Comparison of ENCODE assay signal across 23 cellular contexts in the genomic region with DNA sequence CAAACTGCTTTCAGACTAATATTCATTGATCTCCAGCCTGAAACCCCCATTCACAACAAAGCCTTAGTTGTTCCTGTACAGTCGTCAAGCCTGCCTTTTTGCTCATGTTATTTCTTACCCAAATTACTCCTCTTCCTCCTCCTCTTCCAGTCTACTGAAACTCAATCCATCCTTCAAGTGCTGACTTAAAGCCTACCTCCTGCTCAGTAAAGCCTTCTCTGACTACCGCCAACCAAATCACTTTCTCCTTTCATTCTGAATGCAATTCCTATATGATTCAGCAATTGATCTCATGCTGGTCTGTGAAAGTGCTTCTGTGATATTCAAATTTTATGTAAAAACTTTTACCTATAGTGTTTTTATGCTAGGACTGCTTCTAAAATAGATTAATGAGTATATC. TPM values are rescaled to one million over a fixed set of nuclear protein-coding genes. Genes with fewer than 3 reads are reported as not detected.
DNase-seq lines count a peak whose midpoint lies in the region; ATAC-seq and TF ChIP-seq lines count a peak whose summit lies in the region.
"Had no signal": no experiment of that assay in that cellular context is flagged by ENCODE, and none has a peak within 500 bp of the region (broad histone marks: within the 10 kb centered on the region; RNA-seq: fewer than 3 reads in every experiment).

No MANE protein-coding gene starts in this region.

- no peak overlapping the region for H3T11ph ChIP-seq in H9 (ENCODE audit: low read length)

- H3K4me3 Mint-ChIP-seq in activated naive CD4-positive, alpha-beta T cell treated with anti-CD3 and anti-CD28 coated beads, Interleukin-2, amount 10 ng/mL, durations not matched to agents 7 days and 5 days: no peak overlapping the region
- H3K4me3 Mint-ChIP-seq in H9: no peak overlapping the region; a peak in 1 of 5 replicates
- H3K4me3 Mint-ChIP-seq in activated T-helper 2 cell treated with anti-CD3 and anti-CD28 coated beads, Interferon-gamma antibody, Interleukin-2, Interleukin-4, amounts not matched to agents 10 μg/mL and 5 μg/mL and 100 μg/mL, durations not matched to agents 14 hours and 24 hours and 36 hours (ENCODE audit: low read depth): no peak overlapping the region
- H3K4me3 Mint-ChIP-seq: CD4-positive, CD25-positive, alpha-beta regulatory T cell had no signal

- intact Hi-C loops in activated T-helper 2 cell treated with anti-CD3 and anti-CD28 coated beads, Interferon-gamma antibody, Interleukin-2, Interleukin-4, amounts not matched to agents 10 μg/mL and 5 μg/mL and 100 μg/mL, durations not matched to agents 14 hours and 24 hours and 36 hours (cut with micrococcal nuclease): no loop called here

- H3K18ac ChIP-seq in H9 (ENCODE audit: insufficient read length, low read depth, low read length): no peak overlapping the region

- no peak overlapping the region for H3K23ac ChIP-seq in H9 (ENCODE audit: insufficient read length, low read depth, low read length)

- no peak overlapping the region for H2BK20ac ChIP-seq in H9 (ENCODE audit: low read depth, low read length, poor library complexity, severe bottlenecking)

- H3K4ac ChIP-seq in H9 (ENCODE audit: low read depth, low read length): no peak overlapping the region

- no peak for DNase-seq in activated naive CD4-positive, alpha-beta T cell treated with anti-CD3 and anti-CD28 coated beads, Interleukin-2, amount 50 U/mL, for 72 hours (ENCODE audit: low spot score in 2 of 2)
- no peak for DNase-seq in activated naive CD4-positive, alpha-beta T cell treated with anti-CD3 and anti-CD28 coated beads, Interleukin-2, amount 10 ng/mL, durations not matched to agents 7 days and 5 days
- DNase-seq in H9: no peak
- no peak for DNase-seq in activated T-helper 2 cell treated with anti-CD3 and anti-CD28 coated beads, Interferon-gamma antibody, Interleukin-2, Interleukin-4, amounts not matched to agents 10 μg/mL and 5 μg/mL and 100 μg/mL, durations not matched to agents 14 hours and 24 hours and 36 hours (ENCODE audit: low spot score)
- DNase-seq: CD4-positive, CD25-positive, alpha-beta regulatory T cell; DMS53; Kasumi-1; MV-4-11; NCI-H1105; NCI-H1436 treated with DMSO at 0.1 percent for 48 hours; NCI-H1930; NCI-H2107; NCI-H446; NCI-H526; NCI-H82; NK-92 treated with Interleukin-12 subunit alpha and Interleukin-12 subunit beta, amount 100 ng/mL, for 24 hours; PC-3; SK-N-SH had no signal

- no peak overlapping the region for H4K91ac ChIP-seq in H9 (ENCODE audit: insufficient read length, low read depth, low read length)

- no peak overlapping the region for H3K56ac ChIP-seq in H9 (ENCODE audit: insufficient read length, low read depth, low read length)

- H4K8ac ChIP-seq in H9 (replicated peaks; ENCODE audit: insufficient read length, low read depth, low read length): no peak overlapping the region

- no peak overlapping the region for H2BK120ac ChIP-seq in H9 (ENCODE audit: low read depth, low read length, poor library complexity, severe bottlenecking)

- H3K27me3 Mint-ChIP-seq in activated naive CD4-positive, alpha-beta T cell treated with anti-CD3 and anti-CD28 coated beads, Interleukin-2, amount 10 ng/mL, durations not matched to agents 7 days and 5 days: no peaks in the 10 kb centered on the region
- H3K27me3 Mint-ChIP-seq in H9 (ENCODE audit: low read depth): no peaks in the 10 kb centered on the region
- no peaks in the 10 kb centered on the region for H3K27me3 Mint-ChIP-seq in activated T-helper 2 cell treated with anti-CD3 and anti-CD28 coated beads, Interferon-gamma antibody, Interleukin-2, Interleukin-4, amounts not matched to agents 10 μg/mL and 5 μg/mL and 100 μg/mL, durations not matched to agents 14 hours and 24 hours and 36 hours (ENCODE audit: low read depth)
- H3K27me3 Mint-ChIP-seq: CD4-positive, CD25-positive, alpha-beta regulatory T cell had no signal

- no peaks in the 10 kb centered on the region for H3K79me2 ChIP-seq in H9 (ENCODE audit: insufficient read depth, low read length)

- H2BK12ac ChIP-seq in H9 (ENCODE audit: insufficient read length, low read depth, low read length): no peak overlapping the region

- no peak overlapping the region for H3K9ac ChIP-seq in H9 (ENCODE audit: extremely low read depth, insufficient read length, low read length)
- H3K9ac ChIP-seq: BLaER1, SK-N-SH had no signal

- no peak overlapping the region for H3K27ac Mint-ChIP-seq in activated naive CD4-positive, alpha-beta T cell treated with anti-CD3 and anti-CD28 coated beads, Interleukin-2, amount 50 U/mL, for 72 hours
- no peak overlapping the region for H3K27ac Mint-ChIP-seq in activated naive CD4-positive, alpha-beta T cell treated with anti-CD3 and anti-CD28 coated beads, Interleukin-2, amount 10 ng/mL, durations not matched to agents 7 days and 5 days
- peak overlapping the region in 2 of 3 experiments; percentile 5 to 9; a peak in 3 of 7 replicates for H3K27ac Mint-ChIP-seq in H9
- peak overlapping the region; percentile 10 for H3K27ac Mint-ChIP-seq in activated T-helper 2 cell treated with anti-CD3 and anti-CD28 coated beads, Interferon-gamma antibody, Interleukin-2, Interleukin-4, amounts not matched to agents 10 μg/mL and 5 μg/mL and 100 μg/mL, durations not matched to agents 14 hours and 24 hours and 36 hours
- H3K27ac Mint-ChIP-seq: CD4-positive, CD25-positive, alpha-beta regulatory T cell had no signal

- no peak overlapping the region for H2BK15ac ChIP-seq in H9 (ENCODE audit: low read depth, low read length)

- no peak overlapping the region for H3K4me2 ChIP-seq in H9 (ENCODE audit: insufficient read depth, insufficient read length, low read length)
- H3K4me2 ChIP-seq: BLaER1, SK-N-SH had no signal

- H4K5ac ChIP-seq in H9 (ENCODE audit: insufficient read length, low read depth, low read length): no peak overlapping the region

- H4K20me1 ChIP-seq in H9 (ENCODE audit: control insufficient read depth, insufficient read depth, insufficient read length): no peaks in the 10 kb centered on the region
- H4K20me1 ChIP-seq: BLaER1 had no signal

- H3K4me1 Mint-ChIP-seq in activated naive CD4-positive, alpha-beta T cell treated with anti-CD3 and anti-CD28 coated beads, Interleukin-2, amount 10 ng/mL, durations not matched to agents 7 days and 5 days: no peaks in the 10 kb centered on the region
- peaks cover 7 to 9% of the 10 kb centered on the region in 2 experiments; a peak in 3 of 4 replicates for H3K4me1 Mint-ChIP-seq in H9
- H3K4me1 Mint-ChIP-seq in activated T-helper 2 cell treated with anti-CD3 and anti-CD28 coated beads, Interferon-gamma antibody, Interleukin-2, Interleukin-4, amounts not matched to agents 10 μg/mL and 5 μg/mL and 100 μg/mL, durations not matched to agents 14 hours and 24 hours and 36 hours (ENCODE audit: low read depth): peaks cover 4% of the 10 kb centered on the region

- H2AK5ac ChIP-seq in H9 (ENCODE audit: insufficient read length, low read length): no peak overlapping the region

- ATAC-seq in activated naive CD4-positive, alpha-beta T cell treated with anti-CD3 and anti-CD28 coated beads, Interleukin-2, amount 50 U/mL, for 72 hours: peak; percentile 45 to 87
- ATAC-seq in HG03565 (IDR thresholded peaks at IDR 0.05; ENCODE audit: unreplicated experiment): no peak
- no peak for ATAC-seq in GM21717 (IDR thresholded peaks at IDR 0.05; ENCODE audit: unreplicated experiment)
- ATAC-seq in GM19467 (IDR thresholded peaks at IDR 0.05; ENCODE audit: unreplicated experiment): no peak
- ATAC-seq: K562, PC-3 had no signal

- no peaks in the 10 kb centered on the region for H3K9me3 Mint-ChIP-seq in activated naive CD4-positive, alpha-beta T cell treated with anti-CD3 and anti-CD28 coated beads, Interleukin-2, amount 50 U/mL, for 72 hours
- no peaks in the 10 kb centered on the region for H3K9me3 Mint-ChIP-seq in activated naive CD4-positive, alpha-beta T cell treated with anti-CD3 and anti-CD28 coated beads, Interleukin-2, amount 10 ng/mL, durations not matched to agents 7 days and 5 days
- H3K9me3 Mint-ChIP-seq in H9: no peaks in the 10 kb centered on the region
- H3K9me3 Mint-ChIP-seq in activated T-helper 2 cell treated with anti-CD3 and anti-CD28 coated beads, Interferon-gamma antibody, Interleukin-2, Interleukin-4, amounts not matched to agents 10 μg/mL and 5 μg/mL and 100 μg/mL, durations not matched to agents 14 hours and 24 hours and 36 hours: no peaks in the 10 kb centered on the region

- H3K9me3 ChIP-seq in H9 (ENCODE audit: control insufficient read depth, low read depth, low read length): no peaks in the 10 kb centered on the region
- H3K9me3 ChIP-seq: BLaER1, SK-N-SH had no signal

- no peak overlapping the region for H2BK5ac ChIP-seq in H9 (ENCODE audit: insufficient read length, low read length)

- TF ChIP-seq CTCF in H9 (conservative IDR thresholded peaks at IDR 0.05): no peak

- H3K23me2 ChIP-seq in H9 (ENCODE audit: insufficient read length, low read depth, low read length, poor library complexity, severe bottlenecking): no peaks in the 10 kb centered on the region

- no peaks in the 10 kb centered on the region; the same call in 1 of the 2 replicates for H3K4me1 ChIP-seq in H9 (ENCODE audit: insufficient read depth, low read length)
- H3K4me1 ChIP-seq: BLaER1 had no signal

- H3K36me3 Mint-ChIP-seq in activated naive CD4-positive, alpha-beta T cell treated with anti-CD3 and anti-CD28 coated beads, Interleukin-2, amount 50 U/mL, for 72 hours: peaks cover 21 to 25% of the 10 kb centered on the region in 2 donors
- peaks cover 57% of the 10 kb centered on the region for H3K36me3 Mint-ChIP-seq in activated naive CD4-positive, alpha-beta T cell treated with anti-CD3 and anti-CD28 coated beads, Interleukin-2, amount 10 ng/mL, durations not matched to agents 7 days and 5 days
- H3K36me3 Mint-ChIP-seq in H9 (ENCODE audit: insufficient read depth in 1 of 3, low read depth in 3 of 3): peaks cover 17 to 70% (median 45%) of the 10 kb centered on the region in 3 experiments; a peak in 6 of 7 replicates
- H3K36me3 Mint-ChIP-seq in activated T-helper 2 cell treated with anti-CD3 and anti-CD28 coated beads, Interferon-gamma antibody, Interleukin-2, Interleukin-4, amounts not matched to agents 10 μg/mL and 5 μg/mL and 100 μg/mL, durations not matched to agents 14 hours and 24 hours and 36 hours (ENCODE audit: low read depth): peaks cover 87% of the 10 kb centered on the region

- no peaks in the 10 kb centered on the region for H3K79me1 ChIP-seq in H9 (ENCODE audit: insufficient read depth, low read depth, low read length, poor library complexity, severe bottlenecking)

- no peak overlapping the region for H2AFZ ChIP-seq in H9 (ENCODE audit: low read length)

- H3K27ac ChIP-seq in H9 (ENCODE audit: insufficient read length, low read depth, low read length): no peak overlapping the region
- H3K27ac ChIP-seq: BLaER1 had no signal

- H3K14ac ChIP-seq in H9 (ENCODE audit: insufficient read depth, low read length): no peak overlapping the region

- CTCF ChIA-PET in activated naive CD4-positive, alpha-beta T cell treated with anti-CD3 and anti-CD28 coated beads, Interleukin-2, amount 10 ng/mL, durations not matched to agents 7 days and 5 days (lab: Charles Lee): interaction anchor here (0.6 kb wide), 1 partner anchor 223 kb away, joined by 3 read pairs; no protein-coding TSS in a partner anchor

- H3K27me3 ChIP-seq in H9 (ENCODE audit: insufficient read depth, low read length): no peaks in the 10 kb centered on the region
- H3K27me3 ChIP-seq: BLaER1 had no signal

- WGBS in H9 (ENCODE audit: extremely low coverage, insufficient read length, low lambda C conversion rate): no CpG with 5 or more reads among the region's 2 CpGs

RNA-seq across cellular contexts. Expression of a gene that starts 18.6 kb away (rescaled TPM):
- 10 to 100 TPM; 10.9 to 21.6 TPM for total RNA-seq in activated naive CD4-positive, alpha-beta T cell treated with anti-CD3 and anti-CD28 coated beads, Interleukin-2, amount 50 U/mL, for 72 hours
- 30.3 and 33.6 TPM in 2 replicates for total RNA-seq in H9 (2021)
- 28.3 and 28.4 TPM in 2 replicates for total RNA-seq in activated T-helper 2 cell treated with anti-CD3 and anti-CD28 coated beads, Interferon-gamma antibody, Interleukin-2, Interleukin-4, amounts not matched to agents 10 μg/mL and 5 μg/mL and 100 μg/mL, durations not matched to agents 14 hours and 24 hours and 36 hours

RNA-seq across cellular contexts. Expression of a gene that starts 18.7 kb away (rescaled TPM):
- 10 to 100 TPM; 11.4 to 15.7 TPM for total RNA-seq in activated naive CD4-positive, alpha-beta T cell treated with anti-CD3 and anti-CD28 coated beads, Interleukin-2, amount 50 U/mL, for 72 hours
- total RNA-seq in H9 (2021): 51.9 and 53.2 TPM in 2 replicates
- total RNA-seq in activated T-helper 2 cell treated with anti-CD3 and anti-CD28 coated beads, Interferon-gamma antibody, Interleukin-2, Interleukin-4, amounts not matched to agents 10 μg/mL and 5 μg/mL and 100 μg/mL, durations not matched to agents 14 hours and 24 hours and 36 hours: 25.8 and 27.0 TPM in 2 replicates

RNA-seq across cellular contexts. Expression of a gene that starts 48.9 kb away (rescaled TPM):
- total RNA-seq in activated naive CD4-positive, alpha-beta T cell treated with anti-CD3 and anti-CD28 coated beads, Interleukin-2, amount 50 U/mL, for 72 hours: 10 to 100 TPM; 17.4 to 39.3 TPM
- total RNA-seq in H9 (2021): 13.8 and 14.5 TPM in 2 replicates
- 40.1 and 42.7 TPM in 2 replicates for total RNA-seq in activated T-helper 2 cell treated with anti-CD3 and anti-CD28 coated beads, Interferon-gamma antibody, Interleukin-2, Interleukin-4, amounts not matched to agents 10 μg/mL and 5 μg/mL and 100 μg/mL, durations not matched to agents 14 hours and 24 hours and 36 hours

Comparison
In these comparisons a context has a peak if more than half of its experiments do, and no peak if none do; other contexts are left out.
1. ATAC-seq: peak in activated naive CD4-positive, alpha-beta T cell treated with anti-CD3 and anti-CD28 coated beads, Interleukin-2, amount 50 U/mL, for 72 hours (2 of 2); none in HG03565 (single experiment), GM21717 (single experiment) and GM19467 (single experiment).
2. H3K27ac Mint-ChIP-seq: peak in H9 (2 of 3) and activated T-helper 2 cell treated with anti-CD3 and anti-CD28 coated beads, Interferon-gamma antibody, Interleukin-2, Interleukin-4, amounts not matched to agents 10 μg/mL and 5 μg/mL and 100 μg/mL, durations not matched to agents 14 hours and 24 hours and 36 hours (single experiment); none in activated naive CD4-positive, alpha-beta T cell treated with anti-CD3 and anti-CD28 coated beads, Interleukin-2, amount 50 U/mL, for 72 hours (0 of 2) and activated naive CD4-positive, alpha-beta T cell treated with anti-CD3 and anti-CD28 coated beads, Interleukin-2, amount 10 ng/mL, durations not matched to agents 7 days and 5 days (single experiment).